29 cellular contexts compared by ENCODE assay signal in genomic region chr19:5865772-5866171, GRCh38. TPM values are rescaled to one million over a fixed set of nuclear protein-coding genes. Genes with fewer than 3 reads are reported as not detected.
"Had no signal": no experiment of that assay in that cellular context is flagged by ENCODE, and none has a peak within 500 bp of the region (broad histone marks: within the 10 kb centered on the region; RNA-seq: fewer than 3 reads in every experiment).

No MANE protein-coding gene starts in this region.

- H3K27ac ChIP-seq: esophagus squamous epithelium, lower lobe of right lung, prostate gland, right atrium auricular region, sigmoid colon, stomach, thyroid gland had no signal

- DNase-seq: central memory CD4-positive, alpha-beta T cell; effector memory CD4-positive, alpha-beta T cell; erythroblast; esophagus squamous epithelium; foreskin melanocyte; hypothalamus; left ventricle myocardium superior; lower lobe of right lung; occipital lobe; sigmoid colon; stimulated activated CD4-positive, alpha-beta T cell treated with anti-CD3 and anti-CD28 coated beads, Interleukin-2, amount 100 ng/mL, for 24 hours; stimulated activated CD4-positive, alpha-beta T cell treated with anti-CD3 and anti-CD28 coated beads, Interleukin-4, amount 100 ng/mL, for 24 hours; stimulated activated naive CD4-positive, alpha-beta T cell treated with Interleukin-2 at 50 U/mL for 16 hours; stomach; thyroid gland; trophoblast cell had no signal

- H3K9me3 Mint-ChIP-seq: dendritic cell treated with granulocyte-macrophage colony-stimulating factor and Interleukin-4, amounts not matched to agents 40 ng/mL and 50 ng/mL, for 4 days; nephron; stimulated activated effector memory CD8-positive, alpha-beta T cell treated with anti-CD3 and anti-CD28 coated beads, Interleukin-12 subunit alpha, Interleukin-12 subunit beta, amount 100 ng/mL, for 72 hours had no signal

- H3K4me1 ChIP-seq: lower lobe of right lung, prostate gland, right atrium auricular region, stomach, thyroid gland had no signal

- H3K27ac Mint-ChIP-seq: dendritic cell treated with granulocyte-macrophage colony-stimulating factor and Interleukin-4, amounts not matched to agents 40 ng/mL and 50 ng/mL, for 4 days; nephron had no signal

- H3K9me3 ChIP-seq: esophagus squamous epithelium, lower lobe of right lung, prostate gland, right atrium auricular region, sigmoid colon, stomach, thyroid gland had no signal

- H3K27me3 ChIP-seq: right atrium auricular region, sigmoid colon, thyroid gland had no signal

- H3K36me3 ChIP-seq: esophagus squamous epithelium, lower lobe of right lung, prostate gland, right atrium auricular region, sigmoid colon, stomach, thyroid gland had no signal

- H3K4me3 Mint-ChIP-seq: dendritic cell treated with granulocyte-macrophage colony-stimulating factor and Interleukin-4, amounts not matched to agents 40 ng/mL and 50 ng/mL, for 4 days; nephron; stimulated activated effector memory CD8-positive, alpha-beta T cell treated with anti-CD3 and anti-CD28 coated beads, Interleukin-12 subunit alpha, Interleukin-12 subunit beta, amount 100 ng/mL, for 72 hours had no signal

- ATAC-seq: left ventricle myocardium superior had no signal

- H3K4me3 ChIP-seq: esophagus squamous epithelium, lower lobe of right lung, prostate gland, right atrium auricular region, sigmoid colon, stomach, thyroid gland had no signal

- H3K36me3 Mint-ChIP-seq: stimulated activated effector memory CD8-positive, alpha-beta T cell treated with anti-CD3 and anti-CD28 coated beads, Interleukin-12 subunit alpha, Interleukin-12 subunit beta, amount 100 ng/mL, for 72 hours had no signal

- H3K4me1 Mint-ChIP-seq: nephron had no signal

RNA-seq across cellular contexts. Expression of gene FUT5, which starts 4.6 kb away (rescaled TPM):
- total RNA-seq: cerebellum, esophagus squamous epithelium, left ventricle myocardium superior, lower lobe of right lung, mesenteric fat pad, myocyte, occipital lobe, prostate gland, right atrium auricular region, sigmoid colon, skeletal muscle tissue, subcutaneous adipose tissue, temporal lobe, thyroid gland, urinary bladder had no signal
- polyA plus RNA-seq: keratinocyte, sigmoid colon, stomach, urinary bladder had no signal

RNA-seq across cellular contexts. Expression of gene FUT3, which starts 14.5 kb away (rescaled TPM):
- total RNA-seq: left ventricle myocardium superior, mesenteric fat pad, myocyte, occipital lobe, right atrium auricular region, skeletal muscle tissue, subcutaneous adipose tissue had no signal

RNA-seq across cellular contexts. Expression of gene FUT6, which starts 26.3 kb away (rescaled TPM):
- total RNA-seq: cerebellum, left ventricle myocardium superior, mesenteric fat pad, myocyte, occipital lobe, right atrium auricular region, sigmoid colon, skeletal muscle tissue, temporal lobe, thyroid gland, urinary bladder had no signal
- polyA plus RNA-seq: keratinocyte had no signal
